In genomic region chr11:2128512-2129322, GRCh38 we compare ENCODE assay signal across 16 cellular contexts. TPM values are rescaled to one million over a fixed set of nuclear protein-coding genes. Genes with fewer than 3 reads are reported as not detected.
A peak's percentile ranks its signal among the peaks of the same experiment; 100 is the strongest.
DNase-seq lines count a peak whose midpoint lies in the region; ATAC-seq and TF ChIP-seq lines count a peak whose summit lies in the region.
"Had no signal": no experiment of that assay in that cellular context is flagged by ENCODE, and none has a peak within 500 bp of the region (broad histone marks: within the 10 kb centered on the region; RNA-seq: fewer than 3 reads in every experiment).

No MANE protein-coding gene starts in this region.

- H3K9me3 ChIP-seq in BLaER1 (no peaks in the 10 kb centered on the region), T-helper 17 cell (ENCODE audit: control insufficient read depth, low read length, poor library complexity, severe bottlenecking) (no peaks in the 10 kb centered on the region), vagina (no peaks in the 10 kb centered on the region)
- H3K9me3 ChIP-seq: SJCRH30 had no signal

- H3K27ac ChIP-seq in BLaER1 (no peak overlapping the region), vagina (no peak overlapping the region)
- H3K27ac ChIP-seq: SJCRH30 had no signal

- peaks cover 13% of the 10 kb centered on the region for H4K20me1 ChIP-seq in BLaER1

- H3K27me3 ChIP-seq in BLaER1 (peaks cover 28% of the 10 kb centered on the region), vagina (no peaks in the 10 kb centered on the region)
- H3K27me3 ChIP-seq: SJCRH30 had no signal

- H3K27me3 Mint-ChIP-seq in T-helper 17 cell, result peaks cover 11% of the 10 kb centered on the region
- peaks cover 30% of the 10 kb centered on the region for H3K27me3 Mint-ChIP-seq in mesothelial cell of epicardium (ENCODE audit: low read depth)

- TF ChIP-seq POLR2A in vagina (IDR thresholded peaks at IDR 0.05), result no peak

- H3K9ac ChIP-seq in BLaER1, result no peak overlapping the region

- no peaks in the 10 kb centered on the region for H3K36me3 Mint-ChIP-seq in T-helper 17 cell (ENCODE audit: low read depth)
- peaks cover 5% of the 10 kb centered on the region for H3K36me3 Mint-ChIP-seq in mesothelial cell of epicardium
- H3K36me3 Mint-ChIP-seq: CD8-positive, alpha-beta T cell had no signal

- no peak overlapping the region for H3K4me3 ChIP-seq in BLaER1
- H3K4me3 ChIP-seq in vagina, result no peak overlapping the region
- H3K4me3 ChIP-seq: SJCRH30 had no signal

- H3K4me1 ChIP-seq in BLaER1 (peaks cover 17% of the 10 kb centered on the region), vagina (no peaks in the 10 kb centered on the region)
- H3K4me1 ChIP-seq: SJCRH30 had no signal

- H3K9me3 Mint-ChIP-seq in mesothelial cell of epicardium, result no peaks in the 10 kb centered on the region
- H3K9me3 Mint-ChIP-seq: CD8-positive, alpha-beta T cell had no signal

- H3K4me3 Mint-ChIP-seq in T-helper 17 cell (peak overlapping the region; percentile 67), mesothelial cell of epicardium (no peak overlapping the region)
- H3K4me3 Mint-ChIP-seq: CD8-positive, alpha-beta T cell had no signal

- TF ChIP-seq CTCF in mesothelial cell of epicardium (IDR thresholded peaks at IDR 0.05; ENCODE audit: unreplicated experiment), result no peak
- no peak for TF ChIP-seq CTCF in vagina (IDR thresholded peaks at IDR 0.05)

- intact Hi-C loops in sciatic nerve (cut with DNase I), result no loop called here
- intact Hi-C loops in vagina (cut with DNase I), result no loop called here

- peak overlapping the region; percentile 48 for H3K4me2 ChIP-seq in BLaER1

- H3K36me3 ChIP-seq in BLaER1, result no peaks in the 10 kb centered on the region
- no peaks in the 10 kb centered on the region for H3K36me3 ChIP-seq in vagina

- H3K4me1 Mint-ChIP-seq in T-helper 17 cell (no peaks in the 10 kb centered on the region), mesothelial cell of epicardium (peaks cover 11% of the 10 kb centered on the region)

- H3K27ac Mint-ChIP-seq in T-helper 17 cell, result no peak overlapping the region
- H3K27ac Mint-ChIP-seq in mesothelial cell of epicardium, result peak overlapping the region; percentile 51
- H3K27ac Mint-ChIP-seq: CD8-positive, alpha-beta T cell had no signal

- no peak for DNase-seq in T-helper 17 cell
- DNase-seq in mesothelial cell of epicardium (ENCODE audit: low spot score in 2 of 2, unreplicated experiment in 2 of 2), result no peak
- no peak for DNase-seq in sciatic nerve (ENCODE audit: low spot score)
- no peak for DNase-seq in vagina (ENCODE audit: extremely low spot score in 2 of 2)
- DNase-seq in HPDE6-E6E7 (ENCODE audit: extremely low spot score), result no peak
- DNase-seq: CD8-positive, alpha-beta T cell; DMS79 treated with DMSO at 0.1 percent for 48 hours; GOT3; KBM-7; NCI-H187; NCI-H345; NCI-H524 treated with DMSO at 0.1 percent for 48 hours; RPMI8226 had no signal

- ATAC-seq in T-helper 17 cell, result no peak
- peak; percentile 17 for ATAC-seq in sciatic nerve
- no peak for ATAC-seq in HG03378 (IDR thresholded peaks at IDR 0.05; ENCODE audit: unreplicated experiment)
- ATAC-seq: CD8-positive, alpha-beta T cell had no signal

RNA-seq across cellular contexts. Expression of gene IGF2, which starts 10.5 kb away (rescaled TPM):
- total RNA-seq in T-helper 17 cell, result under 1 TPM; 0.21 to 0.77 TPM
- 3,009 to 3,275 TPM (median 3,171 TPM) in 3 replicates for total RNA-seq in mesothelial cell of epicardium
- 473 TPM for total RNA-seq in sciatic nerve
- 56.5 TPM for total RNA-seq in vagina
- total RNA-seq: CD8-positive, alpha-beta T cell had no signal

RNA-seq across cellular contexts. Expression of gene INS, which starts 32.3 kb away (rescaled TPM):
- total RNA-seq in T-helper 17 cell (not detected), mesothelial cell of epicardium (not detected in 3 replicates), sciatic nerve (1.5 TPM), vagina (not detected)
- total RNA-seq: CD8-positive, alpha-beta T cell; SJCRH30 had no signal

RNA-seq across cellular contexts. Expression of gene TH, which starts 42.9 kb away (rescaled TPM):
- not detected for total RNA-seq in T-helper 17 cell
- 0.77 to 1.4 TPM (median 1.1 TPM) in 3 replicates for total RNA-seq in mesothelial cell of epicardium
- 0.36 TPM for total RNA-seq in sciatic nerve
- total RNA-seq in vagina, result 21.9 TPM
- total RNA-seq: CD8-positive, alpha-beta T cell; SJCRH30 had no signal

Comparison
In these comparisons a context has a peak if more than half of its experiments do, and no peak if none do; other contexts are left out.
1. RNA of gene IGF2, which starts 10.5 kb away (total RNA-seq): 3,009 to 3,275 TPM in mesothelial cell of epicardium, 473 TPM in sciatic nerve (single experiment) and 56.5 TPM in vagina (single experiment); 0.21 to 0.77 TPM in T-helper 17 cell; every median in the first group is over 10 times any median in the second.